ENCODE assay signal across 13 cellular contexts in genomic region chr2:149732001-149732685, GRCh38.
DNase-seq lines count a peak whose midpoint lies in the region; ATAC-seq, FAIRE-seq and TF ChIP-seq lines count a peak whose summit lies in the region.
"Had no signal": no experiment of that assay in that cellular context is flagged by ENCODE, and none has a peak within 500 bp of the region (broad histone marks: within the 10 kb centered on the region; RNA-seq: fewer than 3 reads in every experiment).

No MANE protein-coding gene starts in this region.

- no peaks in the 10 kb centered on the region for H3K9me3 Mint-ChIP-seq in activated naive CD4-positive, alpha-beta T cell treated with anti-CD3 and anti-CD28 coated beads, Interleukin-2, amount 10 ng/mL, durations not matched to agents 7 days and 5 days

- peaks cover 53% of the 10 kb centered on the region for H3K4me1 ChIP-seq in SJSA1 (replicated peaks)
- H3K4me1 ChIP-seq: upper lobe of left lung had no signal

- no peaks in the 10 kb centered on the region for H3K4me1 Mint-ChIP-seq in activated naive CD4-positive, alpha-beta T cell treated with anti-CD3 and anti-CD28 coated beads, Interleukin-2, amount 10 ng/mL, durations not matched to agents 7 days and 5 days
- H3K4me1 Mint-ChIP-seq: B cell; naive thymus-derived CD4-positive, alpha-beta T cell had no signal

- H3K27me3 ChIP-seq in SJSA1 (replicated peaks), result no peaks in the 10 kb centered on the region
- H3K27me3 ChIP-seq: upper lobe of left lung had no signal

- CTCF ChIA-PET in activated naive CD4-positive, alpha-beta T cell treated with anti-CD3 and anti-CD28 coated beads, Interleukin-2, amount 10 ng/mL, durations not matched to agents 7 days and 5 days (lab: Charles Lee), result no interaction called here

- no peaks in the 10 kb centered on the region; the same call in 1 of the 2 replicates for H3K9me3 ChIP-seq in SJSA1 (replicated peaks)
- H3K9me3 ChIP-seq: upper lobe of left lung had no signal

- H3K36me3 ChIP-seq in SJSA1, result no peaks in the 10 kb centered on the region
- H3K36me3 ChIP-seq: upper lobe of left lung had no signal

- peak; percentile 44 for ATAC-seq in left ventricle myocardium superior
- no peak for ATAC-seq in Right ventricle myocardium inferior
- ATAC-seq: naive thymus-derived CD4-positive, alpha-beta T cell had no signal

- no peak overlapping the region for H3K27ac Mint-ChIP-seq in activated naive CD4-positive, alpha-beta T cell treated with anti-CD3 and anti-CD28 coated beads, Interleukin-2, amount 10 ng/mL, durations not matched to agents 7 days and 5 days
- H3K27ac Mint-ChIP-seq: B cell; naive thymus-derived CD4-positive, alpha-beta T cell had no signal

- no peak for FAIRE-seq in urothelium cell line (lab: Jason Lieb, UNC)
- FAIRE-seq: endometrium had no signal

- DNase-seq in left ventricle myocardium superior (no peak), Right ventricle myocardium inferior (ENCODE audit: missing footprints) (no peak), SJSA1 (ENCODE audit: low read depth in 1 of 2, low spot score in 2 of 2) (peak; percentile 76 to 78), fibroblast of villous mesenchyme (ENCODE audit: low read depth) (peak; percentile 91), urothelium cell line (ENCODE audit: low spot score) (peak; percentile 63), posterior vena cava (ENCODE audit: low spot score) (no peak)
- DNase-seq in activated CD8-positive, alpha-beta memory T cell treated with anti-CD3 and anti-CD28 coated beads, Interleukin-2, amount 50 U/mL, for 48 hours, result no peak
- no peak for DNase-seq in activated naive CD4-positive, alpha-beta T cell treated with anti-CD3 and anti-CD28 coated beads, Interleukin-2, amount 10 ng/mL, durations not matched to agents 7 days and 5 days
- DNase-seq: naive thymus-derived CD4-positive, alpha-beta T cell; upper lobe of left lung had no signal

- no peak overlapping the region for H3K4me3 ChIP-seq in SJSA1
- H3K4me3 ChIP-seq in fibroblast of villous mesenchyme (ENCODE audit: low read depth, low read length), result no peak overlapping the region
- H3K4me3 ChIP-seq: skin epidermis, upper lobe of left lung had no signal

- no peaks in the 10 kb centered on the region for H3K36me3 Mint-ChIP-seq in activated naive CD4-positive, alpha-beta T cell treated with anti-CD3 and anti-CD28 coated beads, Interleukin-2, amount 10 ng/mL, durations not matched to agents 7 days and 5 days
- H3K36me3 Mint-ChIP-seq: naive thymus-derived CD4-positive, alpha-beta T cell had no signal

- H3K4me3 Mint-ChIP-seq in activated naive CD4-positive, alpha-beta T cell treated with anti-CD3 and anti-CD28 coated beads, Interleukin-2, amount 10 ng/mL, durations not matched to agents 7 days and 5 days, result no peak overlapping the region
- H3K4me3 Mint-ChIP-seq: B cell; naive thymus-derived CD4-positive, alpha-beta T cell had no signal

- H3K27me3 Mint-ChIP-seq in activated naive CD4-positive, alpha-beta T cell treated with anti-CD3 and anti-CD28 coated beads, Interleukin-2, amount 10 ng/mL, durations not matched to agents 7 days and 5 days, result no peaks in the 10 kb centered on the region

- peak overlapping the region; percentile 69 for H3K27ac ChIP-seq in SJSA1
- H3K27ac ChIP-seq: skin epidermis, upper lobe of left lung had no signal

- no peak for TF ChIP-seq CTCF in fibroblast of villous mesenchyme (IDR thresholded peaks at IDR 0.05; ENCODE audit: insufficient read depth, low read depth, low read length)

- intact Hi-C loops in left ventricle myocardium superior (cut with micrococcal nuclease) (no loop called here), Right ventricle myocardium inferior (cut with DNase I) (no loop called here), posterior vena cava (cut with DNase I) (no loop called here)

Comparison
In these comparisons a context has a peak if more than half of its experiments do, and no peak if none do; other contexts are left out.
1. DNase-seq: peak in SJSA1 (2 of 2), fibroblast of villous mesenchyme (single experiment) and urothelium cell line (single experiment); none in left ventricle myocardium superior (single experiment), Right ventricle myocardium inferior (single experiment), activated CD8-positive, alpha-beta memory T cell treated with anti-CD3 and anti-CD28 coated beads, Interleukin-2, amount 50 U/mL, for 48 hours (single experiment), activated naive CD4-positive, alpha-beta T cell treated with anti-CD3 and anti-CD28 coated beads, Interleukin-2, amount 10 ng/mL, durations not matched to agents 7 days and 5 days (single experiment) and posterior vena cava (single experiment).